Comparison of ENCODE assay signal across 18 cellular contexts in the genomic region with DNA sequence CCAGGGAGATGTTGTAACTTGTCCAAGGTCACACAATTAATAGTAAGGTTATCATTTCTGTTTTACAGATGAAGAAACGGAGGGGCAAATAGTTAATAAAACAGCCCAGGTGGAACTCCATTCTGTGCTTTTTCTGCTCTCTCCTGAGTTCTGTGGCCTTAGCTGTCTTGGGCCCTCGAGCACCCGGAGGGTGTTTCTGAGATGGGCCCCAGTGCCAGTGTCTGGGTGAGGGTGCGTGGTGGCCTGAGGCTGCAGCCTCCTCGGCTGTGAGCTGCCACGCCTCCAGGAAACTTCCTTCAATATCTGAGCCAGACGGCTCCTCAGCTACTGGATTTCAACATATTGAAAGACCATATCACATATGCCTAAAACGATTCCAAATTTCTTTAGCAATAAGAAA.
DNase-seq lines count a peak whose midpoint lies in the region; ATAC-seq and TF ChIP-seq lines count a peak whose summit lies in the region.
"Had no signal": no experiment of that assay in that cellular context is flagged by ENCODE, and none has a peak within 500 bp of the region (broad histone marks: within the 10 kb centered on the region; RNA-seq: fewer than 3 reads in every experiment).

No MANE protein-coding gene starts in this region.

- ATAC-seq in foreskin keratinocyte (peak; percentile 48), HG02973 (IDR thresholded peaks at IDR 0.05; ENCODE audit: unreplicated experiment) (no peak)
- ATAC-seq: HepG2 had no signal

- H3K27me3 ChIP-seq in breast epithelium (no peaks in the 10 kb centered on the region), foreskin keratinocyte (no peaks in the 10 kb centered on the region)
- H3K27me3 ChIP-seq: BLaER1 had no signal

- H3K9me3 Mint-ChIP-seq in MCF 10A (ENCODE audit: unreplicated experiment) = no peaks in the 10 kb centered on the region
- H3K9me3 Mint-ChIP-seq in nephron = no peaks in the 10 kb centered on the region

- no peak for DNase-seq in MCF 10A (ENCODE audit: unreplicated experiment)
- DNase-seq in breast epithelium (ENCODE audit: low spot score in 2 of 2) = no peak
- DNase-seq in foreskin keratinocyte = no peak
- no peak for DNase-seq in activated naive CD4-positive, alpha-beta T cell (lab: John Stamatoyannopoulos, UW)
- DNase-seq in activated CD4-positive, CD25-positive, alpha-beta regulatory T cell treated with anti-CD3 and anti-CD28 coated beads, Interleukin-2, amount 50 U/mL, for 72 hours = no peak
- no peak for DNase-seq in midbrain (lab: John Stamatoyannopoulos, UW)
- DNase-seq: 8988T, DMS153, EL, H7, NCI-H2029, NCI-H2171 treated with DMSO at 0.1 percent for 48 hours, SIG-M5 had no signal

- TF ChIP-seq CTCF in MCF 10A (IDR thresholded peaks at IDR 0.05; ENCODE audit: unreplicated experiment) (no peak), breast epithelium (IDR thresholded peaks at IDR 0.05) (no peak), foreskin keratinocyte (conservative IDR thresholded peaks at IDR 0.05) (no peak), nephron (IDR thresholded peaks at IDR 0.05; ENCODE audit: unreplicated experiment in 3 of 3) (no peak)

- H3K27me3 Mint-ChIP-seq in MCF 10A (ENCODE audit: insufficient read depth, unreplicated experiment) (no peaks in the 10 kb centered on the region), nephron (ENCODE audit: low read depth) (peaks cover 21% of the 10 kb centered on the region)

- no TSS peak for BruUV-seq in MCF 10A (replicated peaks; lab: Mats Ljungman, UMichigan)

- intact Hi-C loops in MCF 10A (cut with micrococcal nuclease) (no loop called here), breast epithelium (cut with DNase I; ENCODE audit: low total_unique reads) (no loop called here)

- TF ChIP-seq POLR2A in breast epithelium (IDR thresholded peaks at IDR 0.05) = no peak

- POLR2A ChIA-PET in MCF 10A (lab: Yijun Ruan, JAX) = interaction anchor here (0.7 kb wide), 1 partner anchor 82 kb away, joined by 3 read pairs; no protein-coding TSS in a partner anchor

- H3K27ac ChIP-seq in breast epithelium (peak overlapping the region in 1 of 2 donors; percentile 20), foreskin keratinocyte (no peak overlapping the region)
- H3K27ac ChIP-seq: BLaER1, KMS-11 had no signal

- no peak overlapping the region for H3K4me3 ChIP-seq in breast epithelium
- H3K4me3 ChIP-seq: BLaER1 had no signal

- H3K9me3 ChIP-seq in breast epithelium = no peaks in the 10 kb centered on the region
- H3K9me3 ChIP-seq: BLaER1 had no signal

- CTCF ChIA-PET in MCF 10A (lab: Yijun Ruan, JAX) = interaction anchor here (0.7 kb wide), 1 partner anchor 18 kb away, joined by 5 read pairs; no protein-coding TSS in a partner anchor

- H3K36me3 Mint-ChIP-seq in MCF 10A (ENCODE audit: insufficient read depth, unreplicated experiment) = no peaks in the 10 kb centered on the region
- no peaks in the 10 kb centered on the region for H3K36me3 Mint-ChIP-seq in nephron (ENCODE audit: low read depth)

- no peaks in the 10 kb centered on the region for H3K36me3 ChIP-seq in breast epithelium
- H3K36me3 ChIP-seq: BLaER1 had no signal

- H3K4me3 Mint-ChIP-seq in MCF 10A (ENCODE audit: unreplicated experiment) = no peak overlapping the region
- no peak overlapping the region for H3K4me3 Mint-ChIP-seq in nephron

- H3K27ac Mint-ChIP-seq in MCF 10A (ENCODE audit: low read depth, unreplicated experiment) = peak overlapping the region; percentile 44
- peak overlapping the region; percentile 67 to 85 (median 72) for H3K27ac Mint-ChIP-seq in nephron

- H3K4me1 Mint-ChIP-seq in MCF 10A (ENCODE audit: insufficient read depth, unreplicated experiment) = peaks cover 8% of the 10 kb centered on the region
- H3K4me1 Mint-ChIP-seq in nephron = peaks cover 61% of the 10 kb centered on the region

- H3K4me1 ChIP-seq in breast epithelium (peaks cover 0 to 22% of the 10 kb centered on the region in 2 donors), foreskin keratinocyte (no peaks in the 10 kb centered on the region)
